Comparison of ENCODE assay signal across 8 cellular contexts in genomic region chr12:131783915-131784541, GRCh38.
A peak's percentile ranks its signal among the peaks of the same experiment; 100 is the strongest.
DNase-seq lines count a peak whose midpoint lies in the region; ATAC-seq and TF ChIP-seq lines count a peak whose summit lies in the region.

No MANE protein-coding gene starts in this region.

- peak overlapping the region; percentile 20 for H3K9ac ChIP-seq in SK-N-MC (ENCODE audit: insufficient read length)

- H3K36me3 ChIP-seq in SK-N-MC (ENCODE audit: insufficient read depth, low read length) = peaks cover 42% of the 10 kb centered on the region

- DNase-seq in GM12865 (ENCODE audit: low read depth) (peak; percentile 81), SK-N-MC (ENCODE audit: low read depth, low spot score) (no peak), iPS DF 19.7 (ENCODE audit: low read depth, low spot score) (peak; percentile 50), NCI-H2196 (lab: John Stamatoyannopoulos, UW; ENCODE audit: unreplicated experiment) (no peak), DMS153 treated with DMSO at 0.1 percent for 48 hours (lab: John Stamatoyannopoulos, UW; ENCODE audit: unreplicated experiment) (no peak), D341Med (ENCODE audit: low spot score) (no peak)

- ATAC-seq in HG02610 (IDR thresholded peaks at IDR 0.05; ENCODE audit: unreplicated experiment) = peak; percentile 80
- no peak for ATAC-seq in HG03025 (IDR thresholded peaks at IDR 0.05; ENCODE audit: low FRiP score, unreplicated experiment)

- H3K4me3 ChIP-seq in GM12865 (ENCODE audit: low read depth, low read length) = no peak overlapping the region
- no peak overlapping the region for H3K4me3 ChIP-seq in SK-N-MC

- H3K27ac ChIP-seq in SK-N-MC = peak overlapping the region; percentile 67

- H3K9me3 ChIP-seq in SK-N-MC (ENCODE audit: low read depth, low read length) = no peaks in the 10 kb centered on the region

- TF ChIP-seq CTCF in GM12865 (IDR thresholded peaks at IDR 0.05; ENCODE audit: insufficient read depth, low read depth, low read length, missing control alignments) = no peak

Comparison
In these comparisons a context has a peak if more than half of its experiments do, and no peak if none do; other contexts are left out.
1. DNase-seq: peak in GM12865 (single experiment) and iPS DF 19.7 (single experiment); none in SK-N-MC (single experiment), NCI-H2196 (single experiment), DMS153 treated with DMSO at 0.1 percent for 48 hours (single experiment) and D341Med (single experiment).